Comparison of ENCODE assay signal across 1 cellular context in genomic region chr3:48439820-48440589, GRCh38.
A peak's percentile ranks its signal among the peaks of the same experiment; 100 is the strongest.
TF ChIP-seq lines count a peak whose summit lies in the region.

TSS of gene CCDC51 (minus strand) at chr3:48440119. CDS start at chr3:48435128, 4,991 bp downstream.
TSS of gene TMA7 (plus strand) at chr3:48440257. CDS start at chr3:48440297, 40 bp downstream.

TF ChIP-seq in HepG2, 621 proteins besides CTCF, POLR2A, EP300 and RAD21 (continued from another document and continues in another):
- TF ChIP-seq PRDM10 (CRISPR knock-in tag; IDR thresholded peaks at IDR 0.05; ENCODE audit: low read depth): peak; percentile 45; the same call in 1 of the 2 replicates
- TF ChIP-seq BRCA1 (CRISPR knock-in tag; IDR thresholded peaks at IDR 0.05): no peak
- TF ChIP-seq PHF20 (CRISPR knock-in tag; IDR thresholded peaks at IDR 0.05): peak; percentile 95
- TF ChIP-seq TCF12 (IDR thresholded peaks at IDR 0.05): no peak
- TF ChIP-seq TCF12 (CRISPR knock-in tag; IDR thresholded peaks at IDR 0.05): peak; percentile 81
- TF ChIP-seq KAT2B (IDR thresholded peaks at IDR 0.05; ENCODE audit: borderline replicate concordance, low read depth, low read length): no peak
- no peak for TF ChIP-seq TBX3 (IDR thresholded peaks at IDR 0.05; ENCODE audit: borderline replicate concordance)
- peak; percentile 68; the same call in 1 of the 2 replicates for TF ChIP-seq KDM5A (IDR thresholded peaks at IDR 0.05; ENCODE audit: borderline replicate concordance, low read length)
- TF ChIP-seq ZNF768 (CRISPR knock-in tag; IDR thresholded peaks at IDR 0.05): 0 out of 2 replicates have a peak, but pooled peaks have one; percentile 32
- TF ChIP-seq XBP1 (CRISPR knock-in tag; IDR thresholded peaks at IDR 0.05): no peak
- peak; percentile 73; the same call in 1 of the 2 replicates for TF ChIP-seq ZNF558 (CRISPR knock-in tag; IDR thresholded peaks at IDR 0.05; ENCODE audit: borderline replicate concordance)
- TF ChIP-seq ZNF207 (IDR thresholded peaks at IDR 0.05; ENCODE audit: borderline replicate concordance): no peak
- 0 out of 2 replicates have a peak, but pooled peaks have one; percentile 11 for TF ChIP-seq USF2 (IDR thresholded peaks at IDR 0.05; ENCODE audit: low read depth, low read length)
- TF ChIP-seq USF2 (CRISPR knock-in tag; IDR thresholded peaks at IDR 0.05; ENCODE audit: borderline replicate concordance): peak; percentile 71
- no peak for TF ChIP-seq ATF7 (IDR thresholded peaks at IDR 0.05)
- no peak for TF ChIP-seq ATF7 (CRISPR knock-in tag; IDR thresholded peaks at IDR 0.05)
- no peak for TF ChIP-seq SRSF4 (IDR thresholded peaks at IDR 0.05; ENCODE audit: low read depth, low read length, poor library complexity, severe bottlenecking)
- TF ChIP-seq HOMEZ (CRISPR knock-in tag; IDR thresholded peaks at IDR 0.05; ENCODE audit: low read depth): no peak
- TF ChIP-seq ZNF883 (CRISPR knock-in tag; IDR thresholded peaks at IDR 0.05; ENCODE audit: not compliant biosample characterization): peak; percentile 78
- TF ChIP-seq GPBP1L1 (CRISPR knock-in tag; IDR thresholded peaks at IDR 0.05): no peak
- no peak for TF ChIP-seq RBM22 (optimal IDR thresholded peaks at IDR 0.05; ENCODE audit: low read length)
- TF ChIP-seq ZNF451 (CRISPR knock-in tag; IDR thresholded peaks at IDR 0.05): peak; percentile 89; the same call in 1 of the 2 replicates
- TF ChIP-seq ZSCAN22 (CRISPR knock-in tag; IDR thresholded peaks at IDR 0.05): no peak
- no peak for TF ChIP-seq HDAC6 (IDR thresholded peaks at IDR 0.05; ENCODE audit: low read depth, low read length)
- no peak for TF ChIP-seq ATF4 (CRISPR knock-in tag; IDR thresholded peaks at IDR 0.05)
- TF ChIP-seq ASH2L (IDR thresholded peaks at IDR 0.05; ENCODE audit: insufficient read length, low read depth, low read length): peak; percentile 88
- TF ChIP-seq ZNF143 (CRISPR knock-in tag; IDR thresholded peaks at IDR 0.05): no peak
- peak; percentile 77 for TF ChIP-seq ZEB1 (IDR thresholded peaks at IDR 0.05; ENCODE audit: insufficient replicate concordance, low read depth)
- no peak for TF ChIP-seq STAT5B (CRISPR knock-in tag; IDR thresholded peaks at IDR 0.05)
- TF ChIP-seq DPF2 (CRISPR knock-in tag; IDR thresholded peaks at IDR 0.05; ENCODE audit: borderline replicate concordance, low read depth): no peak
- TF ChIP-seq ZNF605 (CRISPR knock-in tag; IDR thresholded peaks at IDR 0.05): peak; percentile 94
- peak; percentile 89; the same call in 1 of the 2 replicates for TF ChIP-seq NRL (CRISPR knock-in tag; IDR thresholded peaks at IDR 0.05; ENCODE audit: borderline replicate concordance)
- TF ChIP-seq RFX1 (IDR thresholded peaks at IDR 0.05): no peak
- peak; percentile 79 for TF ChIP-seq MED8 (CRISPR knock-in tag; IDR thresholded peaks at IDR 0.05; ENCODE audit: insufficient replicate concordance)
- no peak for TF ChIP-seq TARDBP (CRISPR knock-in tag; IDR thresholded peaks at IDR 0.05)
- 0 out of 2 replicates have a peak, but pooled peaks have one; percentile 8 for TF ChIP-seq RFXAP (CRISPR knock-in tag; IDR thresholded peaks at IDR 0.05; ENCODE audit: borderline replicate concordance)
- no peak for TF ChIP-seq PHB2 (IDR thresholded peaks at IDR 0.05; ENCODE audit: partially characterized antibody)
- peak; percentile 76 for TF ChIP-seq KMT2A (CRISPR knock-in tag; IDR thresholded peaks at IDR 0.05)
- no peak for TF ChIP-seq ZNF577 (CRISPR knock-in tag; IDR thresholded peaks at IDR 0.05; ENCODE audit: borderline replicate concordance, low read depth)
- no peak for TF ChIP-seq ZNF17 (CRISPR knock-in tag; IDR thresholded peaks at IDR 0.05)
- TF ChIP-seq HIC2 (CRISPR knock-in tag; IDR thresholded peaks at IDR 0.05; ENCODE audit: low read depth): peak; percentile 16; the same call in 1 of the 2 replicates
- TF ChIP-seq JARID2 (CRISPR knock-in tag; IDR thresholded peaks at IDR 0.05; ENCODE audit: insufficient replicate concordance): no peak
- TF ChIP-seq HNRNPLL (IDR thresholded peaks at IDR 0.05; ENCODE audit: low read depth, low read length, poor library complexity, severe bottlenecking): peak; percentile 71
- no peak for TF ChIP-seq RFX3 (CRISPR knock-in tag; IDR thresholded peaks at IDR 0.05)
- peak; percentile 88 for TF ChIP-seq ZNF616 (CRISPR knock-in tag; IDR thresholded peaks at IDR 0.05; ENCODE audit: low read depth)
- 0 out of 2 replicates have a peak, but pooled peaks have one; percentile 18 for TF ChIP-seq THAP7 (CRISPR knock-in tag; IDR thresholded peaks at IDR 0.05)
- peak; percentile 72 for TF ChIP-seq ZFP91 (CRISPR knock-in tag; IDR thresholded peaks at IDR 0.05; ENCODE audit: borderline replicate concordance)
- peak; percentile 67; the same call in 1 of the 2 replicates for TF ChIP-seq HES4 (CRISPR knock-in tag; IDR thresholded peaks at IDR 0.05; ENCODE audit: borderline replicate concordance)
- TF ChIP-seq KAT7 (CRISPR knock-in tag; IDR thresholded peaks at IDR 0.05; ENCODE audit: borderline replicate concordance): peak; percentile 70
- peak; percentile 79; the same call in 1 of the 2 replicates for TF ChIP-seq ZGPAT (CRISPR knock-in tag; IDR thresholded peaks at IDR 0.05)
- TF ChIP-seq KLF9 (CRISPR knock-in tag; IDR thresholded peaks at IDR 0.05; ENCODE audit: low read depth): no peak
- TF ChIP-seq ZNF382 (CRISPR knock-in tag; IDR thresholded peaks at IDR 0.05; ENCODE audit: borderline replicate concordance): no peak
- peak; percentile 100 for TF ChIP-seq NR2C2 (CRISPR knock-in tag; IDR thresholded peaks at IDR 0.05; ENCODE audit: borderline replicate concordance)
- peak; percentile 82 for TF ChIP-seq SRSF1 (optimal IDR thresholded peaks at IDR 0.05; ENCODE audit: low read depth, low read length)
- TF ChIP-seq POLR2AphosphoS5 (IDR thresholded peaks at IDR 0.05; ENCODE audit: low read depth, low read length): peak; percentile 83
- TF ChIP-seq STAG1 (CRISPR knock-in tag; IDR thresholded peaks at IDR 0.05): no peak
- peak; percentile 85 for TF ChIP-seq KLF12 (CRISPR knock-in tag; IDR thresholded peaks at IDR 0.05; ENCODE audit: borderline replicate concordance)
- peak; percentile 63; the same call in 1 of the 2 replicates for TF ChIP-seq HOXA5 (CRISPR knock-in tag; IDR thresholded peaks at IDR 0.05)
